ENCODE assay signal across 8 cellular contexts in genomic region chr9:122912964-122913673, GRCh38. TPM values are rescaled to one million over a fixed set of nuclear protein-coding genes. Genes with fewer than 3 reads are reported as not detected.
A peak's percentile ranks its signal among the peaks of the same experiment; 100 is the strongest.
DNase-seq lines count a peak whose midpoint lies in the region; ATAC-seq, FAIRE-seq and TF ChIP-seq lines count a peak whose summit lies in the region.

Gene ZBTB6, minus strand, starts transcription at chr9:122913323. Its CDS starts 1,251 bp downstream, at chr9:122912072.

- H3K9me3 ChIP-seq in ES-I3 (ENCODE audit: control insufficient read depth, insufficient read depth, low read length) (no peaks in the 10 kb centered on the region), neuron (ENCODE audit: low read length) (no peaks in the 10 kb centered on the region), suprapubic skin (no peaks in the 10 kb centered on the region)

- H3K4me3 ChIP-seq in neuron (ENCODE audit: low read length) (peak within 1 kb of the TSS; percentile 79), suprapubic skin (peak within 1 kb of the TSS; percentile 71)

- WGBS in suprapubic skin: under 1% methylated on average over 35 of the region's 35 CpGs

- TF ChIP-seq EP300 in suprapubic skin (IDR thresholded peaks at IDR 0.05): no peak

- H3K4me1 ChIP-seq in ES-I3 (ENCODE audit: insufficient read depth, low read length) (peaks cover 6% of the 10 kb centered on the region), foreskin keratinocyte (no peaks in the 10 kb centered on the region), neuron (ENCODE audit: insufficient read depth, low read length) (peaks cover 17% of the 10 kb centered on the region), suprapubic skin (peaks cover 16% of the 10 kb centered on the region)

- peak within 1 kb of the TSS; percentile 1 for H2AFZ ChIP-seq in neuron (ENCODE audit: low read depth, low read length)

- H3K27me3 ChIP-seq in foreskin keratinocyte (no peaks in the 10 kb centered on the region), neuron (ENCODE audit: insufficient read depth, low read length) (no peaks in the 10 kb centered on the region), suprapubic skin (no peaks in the 10 kb centered on the region)

- peak within 1 kb of the TSS; percentile 81 for H3K27ac ChIP-seq in foreskin keratinocyte
- H3K27ac ChIP-seq in suprapubic skin: peak within 1 kb of the TSS; percentile 85

- FAIRE-seq in H54 (lab: Jason Lieb, UNC): peak; percentile 99

- DNase-seq in H54 (ENCODE audit: insufficient read length, low spot score): peak; percentile 81
- peak; percentile 86 for DNase-seq in LoVo (ENCODE audit: low spot score)
- DNase-seq in activated effector memory CD4-positive, alpha-beta T cell treated with anti-CD3 and anti-CD28 coated beads, Interleukin-2, amount 50 U/mL, for 16 hours: peak; percentile 88
- peak; percentile 83 to 88 for DNase-seq in foreskin keratinocyte
- DNase-seq in suprapubic skin (ENCODE audit: low spot score in 2 of 2): peak; percentile 79 to 82

- TF ChIP-seq CTCF in foreskin keratinocyte (conservative IDR thresholded peaks at IDR 0.05) (peak; percentile 31), suprapubic skin (IDR thresholded peaks at IDR 0.05) (no peak)

- H3K36me3 ChIP-seq in ES-I3 (ENCODE audit: insufficient read depth, low read length) (peaks cover 9% of the 10 kb centered on the region), neuron (ENCODE audit: insufficient read depth, low read length) (peaks cover 27% of the 10 kb centered on the region), suprapubic skin (peaks cover 19% of the 10 kb centered on the region)

- ATAC-seq in foreskin keratinocyte: peak; percentile 97

- TF ChIP-seq POLR2A in H54 (IDR thresholded peaks at IDR 0.05; ENCODE audit: low read depth, low read length) (peak; percentile 38; the same call in 1 of the 2 replicates), Raji (IDR thresholded peaks at IDR 0.05; ENCODE audit: insufficient read depth, low read depth, low read length) (peak; percentile 82), suprapubic skin (IDR thresholded peaks at IDR 0.05) (peak in 1 of 2 donors; percentile 33)

- H3K9ac ChIP-seq in ES-I3 (ENCODE audit: low read depth, low read length): peak within 1 kb of the TSS; percentile 99

RNA-seq across cellular contexts. Expression of gene ZBTB6, which starts in this region (rescaled TPM):
- total RNA-seq in foreskin keratinocyte: 9.7 and 10.3 TPM in 2 replicates
- 2.8 and 3.5 TPM in 2 replicates for polyA plus RNA-seq in foreskin keratinocyte
- total RNA-seq in suprapubic skin: 1 to 10 TPM; 3.9 to 8.7 (median 6.0) TPM

Comparison
In these comparisons a context has a peak if more than half of its experiments do, and no peak if none do; other contexts are left out.
1. Peak in every context shown above with its lines: DNase-seq, ATAC-seq, H3K4me3 ChIP-seq and H3K27ac ChIP-seq.